In the genomic region with DNA sequence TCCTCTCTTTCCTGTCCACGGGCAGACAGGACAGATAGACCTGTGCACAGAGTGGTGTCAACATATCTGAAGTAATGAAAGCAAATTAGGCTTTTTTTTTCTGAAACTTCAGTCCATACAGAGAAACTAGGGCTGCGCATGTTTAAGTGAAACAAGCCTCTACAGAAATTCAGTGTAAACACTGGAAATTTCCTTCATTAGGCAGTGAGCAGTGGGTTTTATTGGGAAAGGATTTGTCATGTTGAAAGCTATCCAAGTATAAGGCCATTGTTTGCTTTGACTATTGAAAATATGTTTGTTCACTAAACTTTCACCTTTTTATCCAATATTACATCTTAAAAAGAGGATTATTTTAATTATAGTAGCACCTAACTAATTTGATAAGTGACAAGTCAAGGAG, we compare ENCODE assay signal across 20 cellular contexts.
"Had no signal": no experiment of that assay in that cellular context is flagged by ENCODE, and none has a peak within 500 bp of the region (broad histone marks: within the 10 kb centered on the region; RNA-seq: fewer than 3 reads in every experiment).

No MANE protein-coding gene starts in this region.

- H3K4me1 ChIP-seq: prostate gland had no signal

- H3K4me1 Mint-ChIP-seq: stimulated activated naive B cell treated with anti-CD40 and anti-IgM and Interleukin-4, amounts not matched to agents 10 μg/mL and 1 μg/mL and 100 μg/mL, for 72 hours had no signal

- DNase-seq: activated CD4-positive, alpha-beta T cell treated with anti-CD3 and anti-CD28 coated beads for 48 hours; activated CD4-positive, CD25-positive, alpha-beta regulatory T cell; activated CD8-positive, alpha-beta memory T cell treated with anti-CD3 and anti-CD28 coated beads, Interleukin-2, amount 50 U/mL, for 4 hours; activated CD8-positive, alpha-beta T cell treated with anti-CD3 and anti-CD28 coated beads, Interleukin-2, amount 10 ng/mL, durations not matched to agents 7 days and 5 days; activated naive CD4-positive, alpha-beta T cell treated with anti-CD3 and anti-CD28 coated beads for 36 hours; activated T-cell treated with anti-CD3 and anti-CD28 coated beads, Interleukin-2, amount 50 U/mL, for 4 hours; body of pancreas; endodermal cell; heart left ventricle; kidney; left ventricle myocardium superior; stimulated activated CD4-positive, alpha-beta T cell treated with anti-CD3 and anti-CD28 coated beads, Interleukin-15, amount 100 ng/mL, for 24 hours; stimulated activated CD4-positive, alpha-beta T cell treated with anti-CD3 and anti-CD28 coated beads, Interleukin-4, amount 100 ng/mL, for 24 hours; stimulated activated naive B cell treated with anti-CD40 and anti-IgM and Interleukin-4, amounts not matched to agents 10 μg/mL and 1 μg/mL and 100 μg/mL, for 72 hours; T-helper 1 cell; T-helper 9 cell had no signal

- H3K4me3 Mint-ChIP-seq: activated CD8-positive, alpha-beta T cell treated with anti-CD3 and anti-CD28 coated beads, Interleukin-2, amount 10 ng/mL, durations not matched to agents 7 days and 5 days; activated naive CD4-positive, alpha-beta T cell treated with anti-CD3 and anti-CD28 coated beads for 36 hours; activated T-cell treated with anti-CD3 and anti-CD28 coated beads, Interleukin-2, amount 50 U/mL, for 4 hours; endodermal cell; memory B cell; stimulated activated naive B cell treated with anti-CD40 and anti-IgM and Interleukin-4, amounts not matched to agents 10 μg/mL and 1 μg/mL and 100 μg/mL, for 72 hours had no signal

- H3K27ac ChIP-seq: gastroesophageal sphincter, heart left ventricle, right atrium auricular region had no signal

- ATAC-seq: activated CD8-positive, alpha-beta T cell treated with anti-CD3 and anti-CD28 coated beads, Interleukin-2, amount 10 ng/mL, durations not matched to agents 7 days and 5 days; activated T-cell treated with anti-CD3 and anti-CD28 coated beads, Interleukin-2, amount 50 U/mL, for 4 hours; body of pancreas; gastroesophageal sphincter; heart left ventricle; left ventricle myocardium superior; stimulated activated naive B cell treated with anti-CD40 and anti-IgM and Interleukin-4, amounts not matched to agents 10 μg/mL and 1 μg/mL and 100 μg/mL, for 72 hours had no signal

- H3K27me3 Mint-ChIP-seq: memory B cell; stimulated activated naive B cell treated with anti-CD40 and anti-IgM and Interleukin-4, amounts not matched to agents 10 μg/mL and 1 μg/mL and 100 μg/mL, for 72 hours had no signal

- H3K36me3 ChIP-seq: gastroesophageal sphincter, heart left ventricle, prostate gland, right atrium auricular region had no signal

- H3K4me3 ChIP-seq: body of pancreas, gastroesophageal sphincter, heart left ventricle, prostate gland, right atrium auricular region had no signal

- FAIRE-seq: kidney had no signal

- H3K27ac Mint-ChIP-seq: activated CD8-positive, alpha-beta T cell treated with anti-CD3 and anti-CD28 coated beads, Interleukin-2, amount 10 ng/mL, durations not matched to agents 7 days and 5 days; activated naive CD4-positive, alpha-beta T cell treated with anti-CD3 and anti-CD28 coated beads for 36 hours; endodermal cell; stimulated activated naive B cell treated with anti-CD40 and anti-IgM and Interleukin-4, amounts not matched to agents 10 μg/mL and 1 μg/mL and 100 μg/mL, for 72 hours had no signal

- H3K27me3 ChIP-seq: body of pancreas, gastroesophageal sphincter, heart left ventricle, right atrium auricular region had no signal

- H3K9me3 ChIP-seq: body of pancreas, gastroesophageal sphincter, prostate gland had no signal
